Comparison of ENCODE assay signal across 18 cellular contexts in genomic region chr5:155402927-155403645, GRCh38.
A peak's percentile ranks its signal among the peaks of the same experiment; 100 is the strongest.
DNase-seq lines count a peak whose midpoint lies in the region; ATAC-seq and TF ChIP-seq lines count a peak whose summit lies in the region.
"Had no signal": no experiment of that assay in that cellular context is flagged by ENCODE, and none has a peak within 500 bp of the region (broad histone marks: within the 10 kb centered on the region; RNA-seq: fewer than 3 reads in every experiment).

No MANE protein-coding gene starts in this region.

- H4K5ac ChIP-seq in H9 (ENCODE audit: insufficient read length, low read depth, low read length) = no peak overlapping the region

- no peak overlapping the region for H3K18ac ChIP-seq in H9 (ENCODE audit: insufficient read length, low read depth, low read length)

- no peaks in the 10 kb centered on the region for H3K27me3 Mint-ChIP-seq in H9 (ENCODE audit: low read depth)
- H3K27me3 Mint-ChIP-seq in endothelial cell (ENCODE audit: unreplicated experiment) = peaks cover 1% of the 10 kb centered on the region
- H3K27me3 Mint-ChIP-seq: T-cell had no signal

- no peaks in the 10 kb centered on the region for H3K79me2 ChIP-seq in H9 (ENCODE audit: insufficient read depth, low read length)

- no peak overlapping the region for H3K4ac ChIP-seq in H9 (ENCODE audit: low read depth, low read length)

- no peak overlapping the region for H2BK5ac ChIP-seq in H9 (ENCODE audit: insufficient read length, low read length)

- H3K79me1 ChIP-seq in H9 (ENCODE audit: insufficient read depth, low read depth, low read length, poor library complexity, severe bottlenecking) = no peaks in the 10 kb centered on the region

- no peak overlapping the region for H2AFZ ChIP-seq in H9 (ENCODE audit: low read length)
- H2AFZ ChIP-seq: PC-9 had no signal

- no peaks in the 10 kb centered on the region for H3K4me1 Mint-ChIP-seq in H9
- no peaks in the 10 kb centered on the region for H3K4me1 Mint-ChIP-seq in endothelial cell (ENCODE audit: unreplicated experiment)
- H3K4me1 Mint-ChIP-seq: T-cell had no signal

- H3K27ac ChIP-seq in H9 (ENCODE audit: insufficient read length, low read depth, low read length) = no peak overlapping the region
- peak overlapping the region; percentile 81 for H3K27ac ChIP-seq in foreskin keratinocyte
- H3K27ac ChIP-seq: ascending aorta, left lung, pancreas, PC-9 had no signal

- H3K27me3 ChIP-seq in H9 (ENCODE audit: insufficient read depth, low read length) = no peaks in the 10 kb centered on the region
- no peaks in the 10 kb centered on the region for H3K27me3 ChIP-seq in foreskin keratinocyte
- H3K27me3 ChIP-seq: ascending aorta, left lung, pancreas had no signal

- no peak overlapping the region for H3K9ac ChIP-seq in H9 (ENCODE audit: extremely low read depth, insufficient read length, low read length)

- WGBS in H9 (ENCODE audit: extremely low coverage, insufficient read length, low lambda C conversion rate) = no CpG with 5 or more reads among the region's 5 CpGs

- H2BK120ac ChIP-seq in H9 (ENCODE audit: low read depth, low read length, poor library complexity, severe bottlenecking) = no peak overlapping the region

- H3K36me3 Mint-ChIP-seq in H9 (ENCODE audit: insufficient read depth in 1 of 3, low read depth in 3 of 3) = peaks cover 0 to 7% (median 0%) of the 10 kb centered on the region in 3 experiments; a peak in 4 of 7 replicates
- H3K36me3 Mint-ChIP-seq in endothelial cell (ENCODE audit: low read depth, unreplicated experiment) = no peaks in the 10 kb centered on the region
- H3K36me3 Mint-ChIP-seq: T-cell had no signal

- H3T11ph ChIP-seq in H9 (ENCODE audit: low read length) = no peak overlapping the region

- H2AK5ac ChIP-seq in H9 (ENCODE audit: insufficient read length, low read length) = no peak overlapping the region

- no peaks in the 10 kb centered on the region for H3K23me2 ChIP-seq in H9 (ENCODE audit: insufficient read length, low read depth, low read length, poor library complexity, severe bottlenecking)

- H3K9me3 ChIP-seq in H9 (ENCODE audit: control insufficient read depth, low read depth, low read length) = no peaks in the 10 kb centered on the region
- H3K9me3 ChIP-seq: ascending aorta, pancreas had no signal

- no peak overlapping the region for H2BK20ac ChIP-seq in H9 (ENCODE audit: low read depth, low read length, poor library complexity, severe bottlenecking)

- no peak overlapping the region for H3K4me2 ChIP-seq in H9 (ENCODE audit: insufficient read depth, insufficient read length, low read length)
- H3K4me2 ChIP-seq: PC-9 had no signal

- H2BK15ac ChIP-seq in H9 (ENCODE audit: low read depth, low read length) = no peak overlapping the region

- DNase-seq in H9 = no peak
- DNase-seq in NCI-H187 treated with DMSO at 0.1 percent for 48 hours (lab: John Stamatoyannopoulos, UW) = peak; percentile 93
- peak; percentile 30 for DNase-seq in RPMI8226
- peak; percentile 99 to 100 for DNase-seq in foreskin keratinocyte
- no peak for DNase-seq in NAMALWA (ENCODE audit: low spot score)
- no peak for DNase-seq in globus pallidus (ENCODE audit: low spot score)
- no peak for DNase-seq in endothelial cell (ENCODE audit: low spot score)
- no peak for DNase-seq in SKM-1 treated with dmso at 0.1 percent for 144 hours (lab: John Stamatoyannopoulos, UW; ENCODE audit: unreplicated experiment)
- DNase-seq: activated CD4-positive, CD25-positive, alpha-beta regulatory T cell; activated gamma-delta T cell treated with Interleukin-2 at 50 U/mL for 16 hours; HFFc6; KG1; left lung; PC-9; T-cell had no signal

- H4K91ac ChIP-seq in H9 (ENCODE audit: insufficient read length, low read depth, low read length) = no peak overlapping the region

- no peak overlapping the region for H3K14ac ChIP-seq in H9 (ENCODE audit: insufficient read depth, low read length)

- no peak overlapping the region for H3K23ac ChIP-seq in H9 (ENCODE audit: insufficient read length, low read depth, low read length)

- H3K9me3 Mint-ChIP-seq in H9 (peaks cover 7% of the 10 kb centered on the region in 2 experiments), endothelial cell (ENCODE audit: unreplicated experiment) (no peaks in the 10 kb centered on the region)

- H3K56ac ChIP-seq in H9 (ENCODE audit: insufficient read length, low read depth, low read length) = no peak overlapping the region

- H4K20me1 ChIP-seq in H9 (ENCODE audit: control insufficient read depth, insufficient read depth, insufficient read length) = no peaks in the 10 kb centered on the region

- no peaks in the 10 kb centered on the region for H3K4me1 ChIP-seq in H9 (ENCODE audit: insufficient read depth, low read length)
- H3K4me1 ChIP-seq in foreskin keratinocyte = peaks cover 17% of the 10 kb centered on the region
- H3K4me1 ChIP-seq: ascending aorta, left lung, pancreas had no signal

- peak overlapping the region in 2 of 3 experiments; percentile 48 to 50; a peak in 2 of 7 replicates for H3K27ac Mint-ChIP-seq in H9
- H3K27ac Mint-ChIP-seq in endothelial cell (ENCODE audit: unreplicated experiment) = no peak overlapping the region
- H3K27ac Mint-ChIP-seq: HFFc6; stimulated activated naive CD8-positive, alpha-beta T cell treated with anti-CD3 and anti-CD28 coated beads, Interleukin-15, Interleukin-2, amounts not matched to agents 100 ng/mL and 50 ng/mL, for 24 hours; T-cell had no signal

- no peak overlapping the region for H4K8ac ChIP-seq in H9 (replicated peaks; ENCODE audit: insufficient read length, low read depth, low read length)

- TF ChIP-seq CTCF in H9 (conservative IDR thresholded peaks at IDR 0.05) (no peak), foreskin keratinocyte (conservative IDR thresholded peaks at IDR 0.05) (peak; percentile 12), endothelial cell (IDR thresholded peaks at IDR 0.05; ENCODE audit: unreplicated experiment) (no peak)

- no peak overlapping the region for H2BK12ac ChIP-seq in H9 (ENCODE audit: insufficient read length, low read depth, low read length)

- peak; percentile 98 for ATAC-seq in foreskin keratinocyte
- ATAC-seq: left lung, pancreas, T-cell had no signal

- H3K4me3 Mint-ChIP-seq in H9 = no peak overlapping the region
- no peak overlapping the region for H3K4me3 Mint-ChIP-seq in endothelial cell (ENCODE audit: unreplicated experiment)
- H3K4me3 Mint-ChIP-seq: HFFc6; stimulated activated naive CD8-positive, alpha-beta T cell treated with anti-CD3 and anti-CD28 coated beads, Interleukin-15, Interleukin-2, amounts not matched to agents 100 ng/mL and 50 ng/mL, for 24 hours; T-cell had no signal

Comparison
In these comparisons a context has a peak if more than half of its experiments do, and no peak if none do; other contexts are left out.
1. DNase-seq: peak in NCI-H187 treated with DMSO at 0.1 percent for 48 hours (single experiment), RPMI8226 (single experiment) and foreskin keratinocyte (2 of 2); none in H9 (single experiment), NAMALWA (single experiment), globus pallidus (single experiment), endothelial cell (single experiment) and SKM-1 treated with dmso at 0.1 percent for 144 hours (single experiment).